ENCODE assay signal across 19 cellular contexts in genomic region chr2:126835811-126836210, GRCh38.
DNase-seq lines count a peak whose midpoint lies in the region; ATAC-seq, FAIRE-seq and TF ChIP-seq lines count a peak whose summit lies in the region.
"Had no signal": no experiment of that assay in that cellular context is flagged by ENCODE, and none has a peak within 500 bp of the region (broad histone marks: within the 10 kb centered on the region; RNA-seq: fewer than 3 reads in every experiment).

No MANE protein-coding gene starts in this region.

- peaks cover 4% of the 10 kb centered on the region for H3K27me3 Mint-ChIP-seq in nephron progenitor cell (ENCODE audit: low read depth, poor library complexity)

- no peak overlapping the region for H2BK12ac ChIP-seq in H1 (ENCODE audit: low read depth, low read length)

- H3K36me3 ChIP-seq in H1 (ENCODE audit: control insufficient read depth in 2 of 4, insufficient read depth in 4 of 4, low read length in 3 of 4), result no peaks in the 10 kb centered on the region
- H3K36me3 ChIP-seq: BLaER1 treated with 17β-estradiol and CSF1 and Interleukin-3, amounts not matched to agents 10 nM and 100 nM had no signal

- CTCF ChIA-PET in H1 (lab: Charles Lee; ENCODE audit: partially characterized antibody), result interaction anchor here (0.8 to 1.6 kb wide), 2 partner anchors 59 to 202 kb away, joined by 3 to 4 read pairs; no protein-coding TSS in a partner anchor

- DNase-seq in AG20443 (ENCODE audit: low spot score), result peak; percentile 3
- DNase-seq in H1 (ENCODE audit: low read depth in 1 of 2, low spot score in 2 of 2), result no peak
- peak; percentile 60 for DNase-seq in nephron progenitor cell
- peak; percentile 17 for DNase-seq in ureter (ENCODE audit: low spot score)
- no peak for DNase-seq in DMS79 (lab: John Stamatoyannopoulos, UW)
- DNase-seq: 8988T; Calu3; CD8-positive, alpha-beta T cell; DND-41; EL; GM23248; HCEC 1CT had no signal

- no peak overlapping the region for H3K4me3 ChIP-seq in H1 (ENCODE audit: extremely low read depth in 1 of 4, insufficient read depth in 2 of 4, low read depth in 3 of 4, low read length in 4 of 4)
- H3K4me3 ChIP-seq: BLaER1 treated with 17β-estradiol and CSF1 and Interleukin-3, amounts not matched to agents 10 nM and 100 nM; GM12878; GM23248 had no signal

- no peak overlapping the region for H4K5ac ChIP-seq in H1 (ENCODE audit: insufficient read length, low read depth, low read length)

- WGBS in H1 (ENCODE audit: extremely low coverage in 1 of 2, insufficient coverage in 1 of 2, insufficient read length in 1 of 2, insufficient replicate concordance in 2 of 2, low coverage in 1 of 2, low lambda C conversion rate in 2 of 2, missing lambda C conversion rate in 1 of 2), 2 experiments, result 83% methylated on average over 10 of the region's 10 CpGs; no CpG with 5 or more reads in 1 of the 2 experiments

- H3K27me3 ChIP-seq in H1 (replicated peaks in 1 of 4; ENCODE audit: control insufficient read depth in 3 of 4, extremely low read depth in 1 of 4, insufficient read depth in 3 of 4, low read length in 3 of 4), result no peaks in the 10 kb centered on the region
- H3K27me3 ChIP-seq: BLaER1 treated with 17β-estradiol and CSF1 and Interleukin-3, amounts not matched to agents 10 nM and 100 nM had no signal

- no peak overlapping the region for H3K4me3 Mint-ChIP-seq in nephron progenitor cell
- H3K4me3 Mint-ChIP-seq: B cell; CD8-positive, alpha-beta T cell had no signal

- H3K9me3 Mint-ChIP-seq in nephron progenitor cell, result no peaks in the 10 kb centered on the region
- H3K9me3 Mint-ChIP-seq: CD8-positive, alpha-beta T cell had no signal

- no peak overlapping the region for H2BK5ac ChIP-seq in H1 (ENCODE audit: low read depth, low read length)

- no peak overlapping the region for H3K27ac ChIP-seq in H1 (ENCODE audit: low read depth, low read length)
- H3K27ac ChIP-seq: BLaER1 treated with 17β-estradiol and CSF1 and Interleukin-3, amounts not matched to agents 10 nM and 100 nM; GM23248; HL-60 had no signal

- POLR2A ChIA-PET in H1 (lab: Charles Lee; ENCODE audit: partially characterized antibody), result no interaction called here

- no peak for FAIRE-seq in H1 (lab: Jason Lieb, UNC)
- FAIRE-seq: GM12878, H54 had no signal

- no peak overlapping the region for H3K9ac ChIP-seq in H1 (replicated peaks in 1 of 4; ENCODE audit: extremely low read depth in 1 of 4, low read depth in 3 of 4, low read length in 3 of 4)
- H3K9ac ChIP-seq: BLaER1 treated with 17β-estradiol and CSF1 and Interleukin-3, amounts not matched to agents 10 nM and 100 nM; GM23248 had no signal

- peaks cover 0 to 3% of the 10 kb centered on the region in 2 experiments for H4K20me1 ChIP-seq in H1 (replicated peaks in 1 of 2; ENCODE audit: control insufficient read depth in 1 of 2, insufficient read depth in 2 of 2, low read length in 2 of 2)
- H4K20me1 ChIP-seq: BLaER1 treated with 17β-estradiol and CSF1 and Interleukin-3, amounts not matched to agents 10 nM and 100 nM had no signal

- peak overlapping the region; percentile 21; the same call in 1 of the 2 replicates for H4K8ac ChIP-seq in H1 (ENCODE audit: extremely low read depth, insufficient read depth, low read length)

- H2AK5ac ChIP-seq in H1 (ENCODE audit: low read depth, low read length), result no peak overlapping the region

- no peak overlapping the region for H3K14ac ChIP-seq in H1 (ENCODE audit: insufficient read length)

- TF ChIP-seq RAD21 in H1 (IDR thresholded peaks at IDR 0.05 in 1 of 2, conservative IDR thresholded peaks at IDR 0.05 in 1 of 2; ENCODE audit: low read depth in 2 of 2, low read length in 2 of 2), result no peak

- H3K79me2 ChIP-seq in H1 (ENCODE audit: control insufficient read depth in 1 of 2, insufficient read depth in 2 of 2, low read length in 2 of 2), result no peaks in the 10 kb centered on the region

- no peaks in the 10 kb centered on the region for H3K79me1 ChIP-seq in H1 (ENCODE audit: low read depth, low read length)

- no peak overlapping the region for H3K56ac ChIP-seq in H1 (replicated peaks; ENCODE audit: insufficient read length, low read depth, low read length)

- no peak for TF ChIP-seq POLR2A in H1 (IDR thresholded peaks at IDR 0.05; ENCODE audit: control extremely low read depth in 1 of 2, low read depth in 2 of 2, low read length in 2 of 2)

- H3K4ac ChIP-seq in H1 (replicated peaks; ENCODE audit: insufficient read length, low read depth, low read length), result no peak overlapping the region

- H2BK15ac ChIP-seq in H1 (ENCODE audit: low read length), result no peak overlapping the region

- no peak for TF ChIP-seq CTCF in H1 (IDR thresholded peaks at IDR 0.05; ENCODE audit: control extremely low read depth in 1 of 3, insufficient read depth in 1 of 3, low read depth in 1 of 3, low read length in 3 of 3)
- TF ChIP-seq CTCF in nephron progenitor cell (IDR thresholded peaks at IDR 0.05), result no peak

- H3K4me2 ChIP-seq in H1 (ENCODE audit: insufficient read depth in 1 of 2, low read depth in 2 of 2, low read length in 2 of 2), result no peak overlapping the region
- H3K4me2 ChIP-seq: BLaER1 treated with 17β-estradiol and CSF1 and Interleukin-3, amounts not matched to agents 10 nM and 100 nM had no signal

- H4K91ac ChIP-seq in H1 (replicated peaks; ENCODE audit: insufficient read length, low read length), result no peak overlapping the region

- no peaks in the 10 kb centered on the region for H3K9me3 ChIP-seq in H1 (ENCODE audit: insufficient read depth in 2 of 2, low read depth in 1 of 2, low read length in 1 of 2)

- H3K18ac ChIP-seq in H1 (ENCODE audit: extremely low read depth, low read length), result no peak overlapping the region

- peak overlapping the region; percentile 42 for H3K27ac Mint-ChIP-seq in nephron progenitor cell
- H3K27ac Mint-ChIP-seq: B cell; CD8-positive, alpha-beta T cell had no signal

- ATAC-seq in GM19395 (IDR thresholded peaks at IDR 0.05; ENCODE audit: unreplicated experiment) (no peak), HG03097 (IDR thresholded peaks at IDR 0.05; ENCODE audit: low FRiP score, unreplicated experiment) (no peak)
- ATAC-seq: CD8-positive, alpha-beta T cell; GM12878 had no signal

- H3K4me1 ChIP-seq in H1 (replicated peaks in 1 of 4; ENCODE audit: control insufficient read depth in 3 of 4, insufficient read depth in 4 of 4, low read length in 3 of 4), result peaks cover 0 to 5% (median 1%) of the 10 kb centered on the region in 4 experiments; a peak in 2 of 7 replicates

- H3K23me2 ChIP-seq in H1 (ENCODE audit: low read depth, low read length), result peaks cover 9% of the 10 kb centered on the region; the same call in 1 of the 2 replicates

- H2BK120ac ChIP-seq in H1 (replicated peaks; ENCODE audit: low read depth, low read length), result no peak overlapping the region

- H3K36me3 Mint-ChIP-seq in nephron progenitor cell (ENCODE audit: low read depth), result no peaks in the 10 kb centered on the region
- H3K36me3 Mint-ChIP-seq: CD8-positive, alpha-beta T cell had no signal

- TF ChIP-seq EP300 in H1 (IDR thresholded peaks at IDR 0.05; ENCODE audit: borderline replicate concordance in 1 of 2, low read depth in 2 of 2, low read length in 2 of 2), result no peak

- no peak overlapping the region for H3K23ac ChIP-seq in H1 (ENCODE audit: insufficient read length)

- no peak overlapping the region for H2BK20ac ChIP-seq in H1 (ENCODE audit: low read length)

- H3K4me1 Mint-ChIP-seq in nephron progenitor cell, result peaks cover 8% of the 10 kb centered on the region
- H3K4me1 Mint-ChIP-seq: B cell had no signal

- no peak overlapping the region for H2AFZ ChIP-seq in H1 (ENCODE audit: low read length)
- H2AFZ ChIP-seq: GM23248 had no signal

TF ChIP-seq in H1, 55 proteins besides CTCF, POLR2A, EP300 and RAD21:
- no peak for TF ChIP-seq TBP (IDR thresholded peaks at IDR 0.05; ENCODE audit: low read depth, low read length)
- no peak for TF ChIP-seq SRF (IDR thresholded peaks at IDR 0.05; ENCODE audit: low read depth, low read length)
- no peak for TF ChIP-seq YY1 (IDR thresholded peaks at IDR 0.05; ENCODE audit: low read depth, low read length)
- TF ChIP-seq CHD1 (IDR thresholded peaks at IDR 0.05; ENCODE audit: low read depth, low read length), result no peak
- no peak for TF ChIP-seq SIX5 (IDR thresholded peaks at IDR 0.05; ENCODE audit: low read depth, low read length)
- no peak for TF ChIP-seq MAX (IDR thresholded peaks at IDR 0.05)

Comparison
In these comparisons a context has a peak if more than half of its experiments do, and no peak if none do; other contexts are left out.
1. DNase-seq: peak in AG20443 (single experiment), nephron progenitor cell (single experiment) and ureter (single experiment); none in H1 (0 of 2) and DMS79 (single experiment).